19 cellular contexts compared by ENCODE assay signal in the genomic region with DNA sequence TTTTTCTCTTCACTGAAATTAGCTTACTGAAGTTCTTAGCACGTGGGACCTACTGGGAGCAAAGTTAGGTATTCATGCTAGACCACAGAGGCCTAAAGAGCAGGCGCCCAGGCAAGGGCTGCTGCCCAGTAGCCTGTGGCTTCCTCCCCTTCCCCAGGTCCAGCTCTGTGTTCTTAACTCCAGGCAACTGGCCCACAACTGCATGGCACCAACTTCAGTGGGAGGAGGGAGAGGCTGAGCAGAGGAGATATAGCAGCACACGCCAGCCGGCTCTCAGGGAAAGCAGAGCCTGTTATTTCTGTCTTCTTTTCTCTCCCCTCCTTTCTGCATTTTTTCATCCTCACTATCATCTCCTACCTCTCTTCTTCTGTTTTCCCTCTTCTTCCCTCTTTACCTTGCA.
DNase-seq lines count a peak whose midpoint lies in the region; ATAC-seq, FAIRE-seq and TF ChIP-seq lines count a peak whose summit lies in the region.
"Had no signal": no experiment of that assay in that cellular context is flagged by ENCODE, and none has a peak within 500 bp of the region (broad histone marks: within the 10 kb centered on the region; RNA-seq: fewer than 3 reads in every experiment).

No MANE protein-coding gene starts in this region.

- H3K27ac Mint-ChIP-seq in stimulated activated naive B cell treated with anti-CD40 and anti-IgM and Interleukin-4, amounts not matched to agents 10 μg/mL and 1 μg/mL and 100 μg/mL, for 72 hours, result peak overlapping the region; percentile 7

- no peak overlapping the region for H3K4me3 Mint-ChIP-seq in stimulated activated naive B cell treated with anti-CD40 and anti-IgM and Interleukin-4, amounts not matched to agents 10 μg/mL and 1 μg/mL and 100 μg/mL, for 72 hours

- H3K36me3 Mint-ChIP-seq in stimulated activated naive B cell treated with anti-CD40 and anti-IgM and Interleukin-4, amounts not matched to agents 10 μg/mL and 1 μg/mL and 100 μg/mL, for 72 hours, result peaks cover 0 to 3% of the 10 kb centered on the region in 2 donors

- peak; percentile 37 for ATAC-seq in Right ventricle myocardium inferior
- no peak for ATAC-seq in K562
- ATAC-seq in stimulated activated naive B cell treated with anti-CD40 and anti-IgM and Interleukin-4, amounts not matched to agents 10 μg/mL and 1 μg/mL and 100 μg/mL, for 72 hours (replicated peaks), result no peak
- ATAC-seq in HG03460 (IDR thresholded peaks at IDR 0.05; ENCODE audit: unreplicated experiment), result no peak
- ATAC-seq: A549 had no signal

- H3K27me3 ChIP-seq in K562 (ENCODE audit: control insufficient read depth in 2 of 2, insufficient read depth in 2 of 2, low read length in 2 of 2), result peaks cover 0 to 15% of the 10 kb centered on the region in 2 experiments; a peak in 4 of 5 replicates
- H3K27me3 ChIP-seq: BE2C, MG63 had no signal

- H2AFZ ChIP-seq in K562 (ENCODE audit: low read depth, low read length), result no peak overlapping the region
- H2AFZ ChIP-seq: PC-9 had no signal

- H3K9me1 ChIP-seq in K562 (ENCODE audit: control insufficient read depth, insufficient read depth, low read length), result no peaks in the 10 kb centered on the region

- H3K4me2 ChIP-seq in K562 (ENCODE audit: insufficient read depth, low read length), result no peak overlapping the region
- H3K4me2 ChIP-seq: A549, PC-9 had no signal

- H3K4me3 ChIP-seq in K562, result no peak overlapping the region
- H3K4me3 ChIP-seq: A549, MG63, PC-9 had no signal

- no peaks in the 10 kb centered on the region for H3K79me2 ChIP-seq in K562 (ENCODE audit: control insufficient read depth, insufficient read depth, low read length)

- TF ChIP-seq POLR2A in K562 (conservative IDR thresholded peaks at IDR 0.05), result no peak

- H3K27me3 Mint-ChIP-seq in stimulated activated naive B cell treated with anti-CD40 and anti-IgM and Interleukin-4, amounts not matched to agents 10 μg/mL and 1 μg/mL and 100 μg/mL, for 72 hours, result peaks cover 0 to 8% of the 10 kb centered on the region in 2 donors

- H3K9me3 Mint-ChIP-seq in stimulated activated naive B cell treated with anti-CD40 and anti-IgM and Interleukin-4, amounts not matched to agents 10 μg/mL and 1 μg/mL and 100 μg/mL, for 72 hours, result no peaks in the 10 kb centered on the region

- no peaks in the 10 kb centered on the region for H4K20me1 ChIP-seq in K562 (replicated peaks; ENCODE audit: control insufficient read depth, insufficient read depth, low read length)

- POLR2A ChIA-PET in K562 (lab: Yijun Ruan, JAX), result interaction anchor here (0.7 kb wide), 1 partner anchor 341 kb away, joined by 3 read pairs; no protein-coding TSS in a partner anchor

- in situ Hi-C loops in K562 (cut with MboI), result loop anchor here (25.0 kb wide), 1 partner anchor 624 kb away; the partner anchor contains the start of genes BTAF1 and FGFBP3

- H3K4me1 ChIP-seq in K562 (replicated peaks in 1 of 2; ENCODE audit: control insufficient read depth in 2 of 2, insufficient read depth in 2 of 2, low read length in 2 of 2), result peaks cover 2 to 3% of the 10 kb centered on the region in 2 experiments; a peak in 2 of 5 replicates
- H3K4me1 ChIP-seq: A549, BE2C had no signal

- H3K27ac ChIP-seq in K562 (ENCODE audit: extremely low read depth, low read depth, low read length), result no peak overlapping the region
- H3K27ac ChIP-seq: A549, PC-9 had no signal

- no peak for TF ChIP-seq CTCF in K562 (IDR thresholded peaks at IDR 0.05 in 2 of 3, conservative IDR thresholded peaks at IDR 0.05 in 1 of 3; ENCODE audit: insufficient read depth in 2 of 3, low read depth in 1 of 3, low read length in 3 of 3)

- TF ChIP-seq EP300 in K562 (IDR thresholded peaks at IDR 0.05; ENCODE audit: low read length), result no peak

- no peaks in the 10 kb centered on the region for H3K36me3 ChIP-seq in K562 (ENCODE audit: control insufficient read depth, insufficient read depth, low read length)
- H3K36me3 ChIP-seq: BE2C, MG63 had no signal

- DNase-seq in Right ventricle myocardium inferior (ENCODE audit: missing footprints) (no peak), cardiac septum (ENCODE audit: low spot score) (no peak), K562 (ENCODE audit: extremely low read depth in 1 of 4, low spot score in 3 of 4) (no peak), medulla oblongata (ENCODE audit: extremely low spot score) (peak; percentile 44), occipital lobe (lab: John Stamatoyannopoulos, UW) (no peak), SK-N-DZ (ENCODE audit: low spot score) (no peak)
- DNase-seq in stimulated activated naive B cell treated with anti-CD40 and anti-IgM and Interleukin-4, amounts not matched to agents 10 μg/mL and 1 μg/mL and 100 μg/mL, for 72 hours, result no peak
- DNase-seq: BE2C, DMS79, MG63, NCI-H1417, NCI-H187, NCI-H69, RPMI8226, SIG-M5 had no signal

- FAIRE-seq in K562 (lab: Jason Lieb, UNC), result no peak
- FAIRE-seq: A549, D721Med had no signal

- CTCF ChIA-PET in K562 (lab: Yijun Ruan, JAX; ENCODE audit: low intra/inter-chr PET ratio), result no interaction called here

- 60% methylated on average over 1 of the region's 4 CpGs for WGBS in K562 (ENCODE audit: insufficient coverage, low coverage, missing lambda C conversion rate)

- TF ChIP-seq RAD21 in K562 (CRISPR knock-in tag; conservative IDR thresholded peaks at IDR 0.05 in 1 of 2, IDR thresholded peaks at IDR 0.05 in 1 of 2), result no peak

- no peak overlapping the region for H3K9ac ChIP-seq in K562 (ENCODE audit: insufficient read depth in 1 of 2, low read depth in 2 of 2, low read length in 2 of 2)

- H3K4me1 Mint-ChIP-seq in stimulated activated naive B cell treated with anti-CD40 and anti-IgM and Interleukin-4, amounts not matched to agents 10 μg/mL and 1 μg/mL and 100 μg/mL, for 72 hours, result peaks cover 0 to 2% of the 10 kb centered on the region in 2 donors

- intact Hi-C loops in Right ventricle myocardium inferior (cut with DNase I), result no loop called here
- intact Hi-C loops in cardiac septum (cut with DNase I), result no loop called here
- intact Hi-C loops in K562 (cut with micrococcal nuclease), result no loop called here

- BruUV-seq in K562 (replicated peaks; lab: Mats Ljungman, UMichigan), result no TSS peak

- H3K9me3 ChIP-seq in K562 (replicated peaks; ENCODE audit: control insufficient read depth, insufficient read depth, low read depth, low read length), result no peaks in the 10 kb centered on the region
- H3K9me3 ChIP-seq: A549, BE2C, MG63 had no signal

TF ChIP-seq in K562, 482 proteins besides CTCF, POLR2A, EP300 and RAD21:
- TF ChIP-seq ILF3 (IDR thresholded peaks at IDR 0.05; ENCODE audit: borderline replicate concordance), result no peak
- TF ChIP-seq ZNF512 (tag; IDR thresholded peaks at IDR 0.05), result peak; percentile 46; the same call in 1 of the 2 replicates
- no peak for TF ChIP-seq TAF9B (IDR thresholded peaks at IDR 0.05; ENCODE audit: partially characterized antibody)
- TF ChIP-seq NR4A1 (CRISPR knock-in tag; IDR thresholded peaks at IDR 0.05), result no peak
- TF ChIP-seq NR4A1 (tag; IDR thresholded peaks at IDR 0.05), result no peak
- TF ChIP-seq ZNF146 (CRISPR knock-in tag; IDR thresholded peaks at IDR 0.05; ENCODE audit: unreplicated experiment), result no peak
- no peak for TF ChIP-seq POLR3A (IDR thresholded peaks at IDR 0.05; ENCODE audit: borderline replicate concordance, extremely low read depth, insufficient read depth, insufficient read length)
- no peak for TF ChIP-seq ZFP91 (CRISPR knock-in tag; IDR thresholded peaks at IDR 0.05)
TF ChIP-seq in K562: peak in this region for 1.
